In the genomic region with DNA sequence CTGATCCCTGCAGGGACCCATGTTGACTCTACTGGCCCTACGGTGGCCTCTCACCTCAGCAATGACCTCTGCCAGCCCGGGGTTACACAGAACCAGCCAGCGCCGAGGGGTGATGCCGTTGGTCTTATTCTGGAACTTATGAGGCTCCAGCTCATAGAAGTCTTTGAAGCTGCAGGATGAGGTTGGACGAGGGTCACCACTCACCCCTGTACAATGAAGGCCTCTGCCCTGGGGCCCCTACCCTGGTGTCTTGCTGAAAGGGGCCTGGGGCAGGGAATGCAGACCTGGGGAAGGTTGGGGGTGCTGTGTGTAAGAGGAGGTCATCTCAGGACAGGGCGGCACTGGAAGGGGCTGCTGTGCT, we compare ENCODE assay signal across 1 cellular context.
A peak's percentile ranks its signal among the peaks of the same experiment; 100 is the strongest.
TF ChIP-seq lines count a peak whose summit lies in the region.

No MANE protein-coding gene starts in this region.

TF ChIP-seq in K562, 482 proteins besides CTCF, POLR2A, EP300 and RAD21:
- TF ChIP-seq MCM5 (IDR thresholded peaks at IDR 0.05; ENCODE audit: low read depth) (no peak), PRDM10 (IDR thresholded peaks at IDR 0.05; ENCODE audit: partially characterized antibody) (no peak), ZNF263 (CRISPR knock-in tag; IDR thresholded peaks at IDR 0.05; ENCODE audit: borderline replicate concordance) (no peak), ZNF354B (CRISPR knock-in tag; IDR thresholded peaks at IDR 0.05) (no peak), ZNF766 (CRISPR knock-in tag; conservative IDR thresholded peaks at IDR 0.05) (no peak), FOXP4 (CRISPR knock-in tag; IDR thresholded peaks at IDR 0.05; ENCODE audit: borderline replicate concordance) (no peak)
- TF ChIP-seq, protein P1, sequence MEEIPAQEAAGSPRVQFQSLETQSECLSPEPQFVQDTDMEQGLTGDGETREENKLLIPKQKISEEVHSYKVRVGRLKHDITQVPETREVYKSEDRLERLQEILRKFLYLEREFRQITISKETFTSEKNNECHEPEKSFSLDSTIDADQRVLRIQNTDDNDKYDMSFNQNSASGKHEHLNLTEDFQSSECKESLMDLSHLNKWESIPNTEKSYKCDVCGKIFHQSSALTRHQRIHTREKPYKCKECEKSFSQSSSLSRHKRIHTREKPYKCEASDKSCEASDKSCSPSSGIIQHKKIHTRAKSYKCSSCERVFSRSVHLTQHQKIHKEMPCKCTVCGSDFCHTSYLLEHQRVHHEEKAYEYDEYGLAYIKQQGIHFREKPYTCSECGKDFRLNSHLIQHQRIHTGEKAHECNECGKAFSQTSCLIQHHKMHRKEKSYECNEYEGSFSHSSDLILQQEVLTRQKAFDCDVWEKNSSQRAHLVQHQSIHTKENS (CRISPR knock-in tag; IDR thresholded peaks at IDR 0.05): no peak
- TF ChIP-seq, protein P2, sequence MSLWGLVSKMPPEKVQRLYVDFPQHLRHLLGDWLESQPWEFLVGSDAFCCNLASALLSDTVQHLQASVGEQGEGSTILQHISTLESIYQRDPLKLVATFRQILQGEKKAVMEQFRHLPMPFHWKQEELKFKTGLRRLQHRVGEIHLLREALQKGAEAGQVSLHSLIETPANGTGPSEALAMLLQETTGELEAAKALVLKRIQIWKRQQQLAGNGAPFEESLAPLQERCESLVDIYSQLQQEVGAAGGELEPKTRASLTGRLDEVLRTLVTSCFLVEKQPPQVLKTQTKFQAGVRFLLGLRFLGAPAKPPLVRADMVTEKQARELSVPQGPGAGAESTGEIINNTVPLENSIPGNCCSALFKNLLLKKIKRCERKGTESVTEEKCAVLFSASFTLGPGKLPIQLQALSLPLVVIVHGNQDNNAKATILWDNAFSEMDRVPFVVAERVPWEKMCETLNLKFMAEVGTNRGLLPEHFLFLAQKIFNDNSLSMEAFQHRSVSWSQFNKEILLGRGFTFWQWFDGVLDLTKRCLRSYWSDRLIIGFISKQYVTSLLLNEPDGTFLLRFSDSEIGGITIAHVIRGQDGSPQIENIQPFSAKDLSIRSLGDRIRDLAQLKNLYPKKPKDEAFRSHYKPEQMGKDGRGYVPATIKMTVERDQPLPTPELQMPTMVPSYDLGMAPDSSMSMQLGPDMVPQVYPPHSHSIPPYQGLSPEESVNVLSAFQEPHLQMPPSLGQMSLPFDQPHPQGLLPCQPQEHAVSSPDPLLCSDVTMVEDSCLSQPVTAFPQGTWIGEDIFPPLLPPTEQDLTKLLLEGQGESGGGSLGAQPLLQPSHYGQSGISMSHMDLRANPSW (CRISPR knock-in tag; IDR thresholded peaks at IDR 0.05): 0 out of 2 replicates have a peak, but pooled peaks have one; percentile 47
- TF ChIP-seq, protein P3, sequence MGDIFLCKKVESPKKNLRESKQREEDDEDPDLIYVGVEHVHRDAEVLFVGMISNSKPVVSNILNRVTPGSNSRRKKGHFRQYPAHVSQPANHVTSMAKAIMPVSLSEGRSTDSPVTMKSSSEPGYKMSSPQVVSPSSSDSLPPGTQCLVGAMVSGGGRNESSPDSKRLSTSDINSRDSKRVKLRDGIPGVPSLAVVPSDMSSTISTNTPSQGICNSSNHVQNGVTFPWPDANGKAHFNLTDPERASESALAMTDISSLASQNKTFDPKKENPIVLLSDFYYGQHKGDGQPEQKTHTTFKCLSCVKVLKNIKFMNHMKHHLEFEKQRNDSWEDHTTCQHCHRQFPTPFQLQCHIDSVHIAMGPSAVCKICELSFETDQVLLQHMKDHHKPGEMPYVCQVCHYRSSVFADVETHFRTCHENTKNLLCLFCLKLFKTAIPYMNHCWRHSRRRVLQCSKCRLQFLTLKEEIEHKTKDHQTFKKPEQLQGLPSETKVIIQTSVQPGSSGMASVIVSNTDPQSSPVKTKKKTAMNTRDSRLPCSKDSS (IDR thresholded peaks at IDR 0.05; ENCODE audit: low read depth, partially characterized antibody): no peak
